ENCODE assay signal across 8 cellular contexts in genomic region chr13:57624565-57625435, GRCh38. TPM values are rescaled to one million over a fixed set of nuclear protein-coding genes. Genes with fewer than 3 reads are reported as not detected.
DNase-seq lines count a peak whose midpoint lies in the region; ATAC-seq and TF ChIP-seq lines count a peak whose summit lies in the region.

No MANE protein-coding gene starts in this region.

- no peaks in the 10 kb centered on the region for H3K36me3 ChIP-seq in lower lobe of right lung

- peak; percentile 56 for DNase-seq in ACHN
- peak; percentile 91 for DNase-seq in NCI-H82 (lab: John Stamatoyannopoulos, UW)
- DNase-seq in cardiac fibroblast (ENCODE audit: low read depth in 2 of 2): peak; percentile 68 to 76
- no peak for DNase-seq in lower lobe of right lung
- no peak for DNase-seq in stimulated activated naive CD4-positive, alpha-beta T cell (lab: John Stamatoyannopoulos, UW)

- H3K27me3 ChIP-seq in lower lobe of right lung (ENCODE audit: low read depth): peaks cover 22% of the 10 kb centered on the region

- H3K4me3 ChIP-seq in cardiac fibroblast (replicated peaks in 1 of 2; ENCODE audit: low read depth in 2 of 2, low read length in 2 of 2) (no peak overlapping the region), lower lobe of right lung (no peak overlapping the region)

- TF ChIP-seq CTCF in GM12873 (IDR thresholded peaks at IDR 0.05; ENCODE audit: insufficient read depth, low read depth, low read length, missing control alignments) (peak; percentile 77), cardiac fibroblast (IDR thresholded peaks at IDR 0.05; ENCODE audit: low read depth, low read length) (peak; percentile 81), lower lobe of right lung (IDR thresholded peaks at IDR 0.05) (peak; percentile 81)

- ATAC-seq in HG03460 (IDR thresholded peaks at IDR 0.05; ENCODE audit: unreplicated experiment) (peak; percentile 48), lower lobe of right lung (peak; percentile 50 to 66), HG02973 (IDR thresholded peaks at IDR 0.05; ENCODE audit: unreplicated experiment) (no peak)

- H3K9me3 ChIP-seq in lower lobe of right lung: no peaks in the 10 kb centered on the region

- intact Hi-C loops in lower lobe of right lung (cut with DNase I): no loop called here

- H3K4me1 ChIP-seq in lower lobe of right lung: peaks cover 7% of the 10 kb centered on the region

- in situ Hi-C loops in ACHN (cut with HindIII; ENCODE audit: low pct_ligation_motif_present, low pct_unique_long_range_greater_than_20kb, low sequenced_read_pairs): no loop called here

- no peak overlapping the region for H3K27ac ChIP-seq in lower lobe of right lung

RNA-seq across cellular contexts. Expression of gene PCDH17, which starts 6.7 kb away (rescaled TPM):
- total RNA-seq in lower lobe of right lung: 40.9 TPM

Comparison
In these comparisons a context has a peak if more than half of its experiments do, and no peak if none do; other contexts are left out.
1. DNase-seq: peak in ACHN (single experiment), NCI-H82 (single experiment) and cardiac fibroblast (2 of 2); none in lower lobe of right lung (single experiment) and stimulated activated naive CD4-positive, alpha-beta T cell (0 of 6).
2. Peak in every context shown above with its lines, with median percentiles within 50 percentile points of each other: CTCF ChIP-seq.